Comparison of ENCODE assay signal across 8 cellular contexts in genomic region chr3:123719101-123719751, GRCh38.
DNase-seq lines count a peak whose midpoint lies in the region; TF ChIP-seq lines count a peak whose summit lies in the region.
"Not testable (repeated sequence)": the region's sequence is repeated elsewhere in the genome, so short reads cannot be mapped to it uniquely, and the experiment has no call there.

No MANE protein-coding gene starts in this region.

- DNase-seq in BJ (ENCODE audit: low read depth): not testable (repeated sequence)
- DNase-seq in H7 (peak; percentile 78), NCI-H2029 treated with DMSO at 0.1 percent for 48 hours (lab: John Stamatoyannopoulos, UW) (peak; percentile 25), SK-N-MC (ENCODE audit: low read depth, low spot score) (peak; percentile 39), fibroblast of pulmonary artery (ENCODE audit: low read depth) (peak; percentile 87), mesendoderm (peak; percentile 81)
- peak; percentile 63 for DNase-seq in activated naive CD4-positive, alpha-beta T cell treated with anti-CD3 and anti-CD28 coated beads for 36 hours
- DNase-seq in stimulated activated CD4-positive, alpha-beta T cell treated with anti-CD3 and anti-CD28 coated beads, Interleukin-2, amount 100 ng/mL, for 24 hours: peak; percentile 48 to 60

- H3K18ac ChIP-seq in mesendoderm (ENCODE audit: low read length): not testable (repeated sequence)

- not testable (repeated sequence) for H3K27ac Mint-ChIP-seq in activated naive CD4-positive, alpha-beta T cell treated with anti-CD3 and anti-CD28 coated beads for 36 hours

- not testable (repeated sequence) for H3K27ac ChIP-seq in SK-N-MC; mesendoderm (ENCODE audit: low read depth, low read length)

- peaks cover 38% of the 10 kb centered on the region for H3K36me3 ChIP-seq in BJ (ENCODE audit: control insufficient read depth, insufficient read depth, low read length)
- H3K36me3 ChIP-seq in H7 (replicated peaks; ENCODE audit: control insufficient read depth, insufficient read depth, low read length); SK-N-MC (ENCODE audit: insufficient read depth, low read length); mesendoderm (ENCODE audit: control insufficient read depth, insufficient read depth, low read length): not testable (repeated sequence)

- H3K9me3 ChIP-seq in SK-N-MC (ENCODE audit: low read depth, low read length): not testable (repeated sequence)

- H2BK15ac ChIP-seq in mesendoderm (replicated peaks; ENCODE audit: low read depth): not testable (repeated sequence)

- peak; percentile 77 for TF ChIP-seq CTCF in BJ (IDR thresholded peaks at IDR 0.05; ENCODE audit: insufficient read depth, low read depth, low read length)
- TF ChIP-seq CTCF in fibroblast of pulmonary artery (IDR thresholded peaks at IDR 0.05; ENCODE audit: low read length, missing control alignments): peak; percentile 75

- intact Hi-C loops in activated naive CD4-positive, alpha-beta T cell treated with anti-CD3 and anti-CD28 coated beads for 36 hours (cut with micrococcal nuclease): loop anchor here (1.0 kb wide), 2 partner anchors 67 to 77 kb away; no protein-coding TSS in a partner anchor

- H3K4me3 Mint-ChIP-seq in activated naive CD4-positive, alpha-beta T cell treated with anti-CD3 and anti-CD28 coated beads for 36 hours: not testable (repeated sequence)

- not testable (repeated sequence) for H3K4me3 ChIP-seq in BJ (ENCODE audit: low read depth, low read length); H7 (ENCODE audit: insufficient read depth, low read depth, low read length); SK-N-MC; fibroblast of pulmonary artery (replicated peaks; ENCODE audit: low read depth, low read length); mesendoderm (ENCODE audit: low read length)

- not testable (repeated sequence) for H2AK5ac ChIP-seq in mesendoderm (ENCODE audit: low read length)

- POLR2A ChIA-PET in BJ (lab: Charles Lee): interaction anchor here (0.7 kb wide), 1 partner anchor 67 kb away, joined by 3 read pairs; no protein-coding TSS in a partner anchor

- not testable (repeated sequence) for H4K5ac ChIP-seq in mesendoderm (ENCODE audit: low read length)

- not testable (repeated sequence) for H3K36me3 Mint-ChIP-seq in activated naive CD4-positive, alpha-beta T cell treated with anti-CD3 and anti-CD28 coated beads for 36 hours (ENCODE audit: low read depth)

- not testable (repeated sequence) for H3K9ac ChIP-seq in SK-N-MC (ENCODE audit: insufficient read length); mesendoderm (ENCODE audit: low read length)

- H3K4ac ChIP-seq in mesendoderm (ENCODE audit: low read depth, low read length): not testable (repeated sequence)

- H3K4me1 Mint-ChIP-seq in activated naive CD4-positive, alpha-beta T cell treated with anti-CD3 and anti-CD28 coated beads for 36 hours (ENCODE audit: low read depth): not testable (repeated sequence)

- not testable (repeated sequence) for H3K4me2 ChIP-seq in mesendoderm (ENCODE audit: low read length)

- H3K27me3 ChIP-seq in BJ (ENCODE audit: control insufficient read depth, insufficient read depth, low read length); H7 (ENCODE audit: control insufficient read depth, insufficient read depth, low read length); mesendoderm (ENCODE audit: insufficient read depth, low read length, poor library complexity): not testable (repeated sequence)

- H3K4me1 ChIP-seq in mesendoderm (ENCODE audit: control insufficient read depth, low read depth, low read length): not testable (repeated sequence)

- H3K79me1 ChIP-seq in mesendoderm (ENCODE audit: low read length): not testable (repeated sequence)

- not testable (repeated sequence) for H3K27me3 Mint-ChIP-seq in activated naive CD4-positive, alpha-beta T cell treated with anti-CD3 and anti-CD28 coated beads for 36 hours (ENCODE audit: low read depth)

- not testable (repeated sequence) for H3K56ac ChIP-seq in mesendoderm (ENCODE audit: low read length)

- H2BK120ac ChIP-seq in mesendoderm (ENCODE audit: low read depth, low read length): not testable (repeated sequence)

- not testable (repeated sequence) for H2BK5ac ChIP-seq in mesendoderm (ENCODE audit: low read length)

- H4K8ac ChIP-seq in mesendoderm (ENCODE audit: low read depth, low read length): not testable (repeated sequence)

- no CpG with 5 or more reads among the region's 15 CpGs for WGBS in mesendoderm (ENCODE audit: extremely low coverage, insufficient coverage, low lambda C conversion rate)

- H3K23ac ChIP-seq in mesendoderm (ENCODE audit: low read length): not testable (repeated sequence)

- H3K79me2 ChIP-seq in mesendoderm (ENCODE audit: control insufficient read depth, insufficient read depth, low read length): not testable (repeated sequence)

- not testable (repeated sequence) for H3K9me3 Mint-ChIP-seq in activated naive CD4-positive, alpha-beta T cell treated with anti-CD3 and anti-CD28 coated beads for 36 hours

- CTCF ChIA-PET in BJ (lab: Yijun Ruan, JAX): interaction anchor here (0.6 to 4.1 kb wide), 7 partner anchors 9 to 85 kb away, joined by 3 to 27 read pairs (median 3); no protein-coding TSS in a partner anchor
- CTCF ChIA-PET in activated naive CD4-positive, alpha-beta T cell treated with anti-CD3 and anti-CD28 coated beads for 36 hours (lab: Charles Lee): interaction anchor here (0.6 to 1.5 kb wide), 2 partner anchors 13 to 370 kb away, joined by 3 to 5 read pairs; no protein-coding TSS in a partner anchor
